ENCODE assay signal across 12 cellular contexts in the genomic region with DNA sequence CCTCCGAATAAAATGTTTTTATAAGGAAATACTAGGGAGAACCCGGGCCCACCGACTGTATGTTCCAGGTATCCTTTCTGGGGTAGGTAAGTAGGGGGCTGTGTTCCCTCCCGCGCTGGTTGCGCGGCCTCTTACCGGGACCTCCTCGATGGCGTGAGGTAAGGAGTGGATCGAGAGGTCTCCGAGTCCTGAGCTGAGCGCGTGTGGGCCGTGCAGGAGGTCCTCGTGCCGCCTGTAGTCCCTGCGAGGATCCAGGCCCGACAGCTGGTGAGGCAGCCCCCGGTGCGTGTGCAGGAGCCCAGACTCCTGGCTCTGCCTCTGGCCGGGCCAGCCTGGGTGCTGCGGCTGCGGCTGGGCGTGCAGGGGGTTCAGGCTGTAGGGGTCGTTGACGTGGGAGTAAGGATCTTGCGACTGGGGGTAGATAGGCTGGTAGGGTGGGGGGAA. TPM values are rescaled to one million over a fixed set of nuclear protein-coding genes. Genes with fewer than 3 reads are reported as not detected.
DNase-seq lines count a peak whose midpoint lies in the region; ATAC-seq, FAIRE-seq and TF ChIP-seq lines count a peak whose summit lies in the region.
"Had no signal": no experiment of that assay in that cellular context is flagged by ENCODE, and none has a peak within 500 bp of the region (broad histone marks: within the 10 kb centered on the region; RNA-seq: fewer than 3 reads in every experiment).

No MANE protein-coding gene starts in this region.

- no peaks in the 10 kb centered on the region for H3K36me3 ChIP-seq in CD8-positive, alpha-beta memory T cell (ENCODE audit: insufficient read depth, low read length)
- peaks cover 3% of the 10 kb centered on the region; the same call in 1 of the 2 replicates for H3K36me3 ChIP-seq in IMR-90 (ENCODE audit: control insufficient read depth, insufficient read depth, low read length)
- peaks cover 12% of the 10 kb centered on the region for H3K36me3 ChIP-seq in bronchial epithelial cell (ENCODE audit: control insufficient read depth, insufficient read depth, low read length)

- peak overlapping the region in 3 of 8 donors; percentile 39 to 79 (median 64) for H3K27ac Mint-ChIP-seq in CD8-positive, alpha-beta memory T cell
- H3K27ac Mint-ChIP-seq in naive thymus-derived CD8-positive, alpha-beta T cell: peak overlapping the region in 4 of 10 donors; percentile 37 to 88 (median 78)

- no peak overlapping the region for H3K14ac ChIP-seq in IMR-90 (replicated peaks; ENCODE audit: low read depth, low read length)

- peak overlapping the region; percentile 16 for H2AFZ ChIP-seq in IMR-90 (replicated peaks; ENCODE audit: low read length, poor library complexity)

- H3K36me3 Mint-ChIP-seq in CD8-positive, alpha-beta memory T cell: peaks cover 2 to 9% (median 4%) of the 10 kb centered on the region in 3 donors
- peaks cover 16 to 24% (median 18%) of the 10 kb centered on the region in 3 donors for H3K36me3 Mint-ChIP-seq in naive thymus-derived CD8-positive, alpha-beta T cell

- H2BK20ac ChIP-seq in IMR-90 (ENCODE audit: low read depth, low read length): no peak overlapping the region

- H2AK9ac ChIP-seq in IMR-90 (replicated peaks; ENCODE audit: low read depth, low read length, poor library complexity): no peak overlapping the region

- H3K4me1 ChIP-seq in CD8-positive, alpha-beta memory T cell (ENCODE audit: insufficient read depth, low read length): peaks cover 26% of the 10 kb centered on the region
- peaks cover 2% of the 10 kb centered on the region for H3K4me1 ChIP-seq in IMR-90 (ENCODE audit: control insufficient read depth, insufficient read depth, low read length)

- H3K4me2 ChIP-seq in IMR-90 (ENCODE audit: low read depth, low read length): peak overlapping the region; percentile 50

- H3K9me1 ChIP-seq in IMR-90 (ENCODE audit: insufficient read depth, low read length): no peaks in the 10 kb centered on the region

- peaks cover 68 to 82% of the 10 kb centered on the region in 2 donors for H3K27me3 Mint-ChIP-seq in CD8-positive, alpha-beta memory T cell
- peaks cover 42 to 86% (median 64%) of the 10 kb centered on the region in 5 donors for H3K27me3 Mint-ChIP-seq in naive thymus-derived CD8-positive, alpha-beta T cell

- H3K4me3 ChIP-seq in CD8-positive, alpha-beta memory T cell (ENCODE audit: low read length): no peak overlapping the region
- H3K4me3 ChIP-seq in IMR-90 (ENCODE audit: insufficient read depth, low read depth, low read length) (peak overlapping the region; percentile 28), bronchial epithelial cell (ENCODE audit: low read depth, low read length) (peak overlapping the region; percentile 61)

- intact Hi-C loops in IMR-90 (cut with micrococcal nuclease): loop anchor here (5.0 to 10.0 kb wide), 9 partner anchors 152 to 1427 kb away; no protein-coding TSS in a partner anchor

- peaks cover 4% of the 10 kb centered on the region for H3K9me3 ChIP-seq in CD8-positive, alpha-beta memory T cell (ENCODE audit: low read length)
- H3K9me3 ChIP-seq in IMR-90 (ENCODE audit: control insufficient read depth, insufficient read depth, low read length): no peaks in the 10 kb centered on the region

- dilution Hi-C loops in IMR-90 (cut with HindIII; ENCODE audit: low sequenced_read_pairs, unreplicated experiment): no loop called here

- ATAC-seq in IMR-90 (ENCODE audit: low read depth) (no peak), GM18505 (IDR thresholded peaks at IDR 0.05; ENCODE audit: unreplicated experiment) (no peak), GM18502 (IDR thresholded peaks at IDR 0.05; ENCODE audit: poor library complexity, unreplicated experiment) (no peak), HG03520 (IDR thresholded peaks at IDR 0.05; ENCODE audit: unreplicated experiment) (no peak)
- ATAC-seq in naive thymus-derived CD8-positive, alpha-beta T cell: no peak
- ATAC-seq: stimulated activated naive CD8-positive, alpha-beta T cell treated with anti-CD3 and anti-CD28 coated beads, Interleukin-15, Interleukin-2, amounts not matched to agents 100 U/mL and 50 U/mL, for 24 hours had no signal

- no peak overlapping the region for H2AK5ac ChIP-seq in IMR-90 (ENCODE audit: low read depth, low read length)

- H4K91ac ChIP-seq in IMR-90 (ENCODE audit: insufficient read depth, low read depth, low read length): no peak overlapping the region

- peak overlapping the region; percentile 81 for H3K23ac ChIP-seq in IMR-90 (ENCODE audit: low read depth, low read length)

- no peak overlapping the region for H3K56ac ChIP-seq in IMR-90 (ENCODE audit: extremely low read depth, insufficient read depth, low read length)

- CTCF ChIA-PET in CD8-positive, alpha-beta memory T cell (lab: Charles Lee): no interaction called here
- CTCF ChIA-PET in IMR-90 (lab: Yijun Ruan, JAX): interaction anchor here (1.0 kb wide), 1 partner anchor 1426 kb away, joined by 3 read pairs; no protein-coding TSS in a partner anchor

- H3K4me3 Mint-ChIP-seq in CD8-positive, alpha-beta memory T cell: peak overlapping the region in 5 of 7 donors; percentile 49 to 96 (median 91)
- H3K4me3 Mint-ChIP-seq in naive thymus-derived CD8-positive, alpha-beta T cell: peak overlapping the region in 9 of 10 donors; percentile 28 to 95 (median 57)

- no peaks in the 10 kb centered on the region for H3K79me1 ChIP-seq in IMR-90 (ENCODE audit: low read depth in 1 of 2, low read length in 2 of 2)

- H3K9ac ChIP-seq in IMR-90 (ENCODE audit: low read depth, low read length): peak overlapping the region; percentile 46; the same call in 1 of the 2 replicates

- H4K5ac ChIP-seq in IMR-90 (ENCODE audit: low read depth, low read length): no peak overlapping the region

- peaks cover 32 to 57% (median 52%) of the 10 kb centered on the region in 5 donors for H3K9me3 Mint-ChIP-seq in CD8-positive, alpha-beta memory T cell
- H3K9me3 Mint-ChIP-seq in naive thymus-derived CD8-positive, alpha-beta T cell: peaks cover 12 to 70% (median 36%) of the 10 kb centered on the region in 9 donors

- peak overlapping the region; percentile 22; the same call in 1 of the 2 replicates for H3K4ac ChIP-seq in IMR-90 (ENCODE audit: low read depth, low read length)

- H3K27me3 ChIP-seq in CD8-positive, alpha-beta memory T cell (ENCODE audit: insufficient read depth, low read length, poor library complexity, severe bottlenecking): peaks cover 39% of the 10 kb centered on the region
- H3K27me3 ChIP-seq in IMR-90 (ENCODE audit: control insufficient read depth, insufficient read depth, low read length) (peaks cover 51% of the 10 kb centered on the region), bronchial epithelial cell (ENCODE audit: control insufficient read depth, insufficient read depth, low read length) (no peaks in the 10 kb centered on the region)

- POLR2A ChIA-PET in CD8-positive, alpha-beta memory T cell (lab: Charles Lee): no interaction called here
- POLR2A ChIA-PET in IMR-90 (lab: Charles Lee; ENCODE audit: unreplicated experiment): interaction anchor here (0.5 kb wide), 1 partner anchor 304 kb away, joined by 4 read pairs; no protein-coding TSS in a partner anchor
- POLR2A ChIA-PET in naive thymus-derived CD8-positive, alpha-beta T cell (lab: Charles Lee): no interaction called here

- no peak for DNase-seq in CD8-positive, alpha-beta memory T cell
- DNase-seq in IMR-90: no peak
- DNase-seq in bronchial epithelial cell (ENCODE audit: low read depth): no peak
- DNase-seq in naive thymus-derived CD8-positive, alpha-beta T cell: no peak
- DNase-seq in HCEC 1CT: no peak
- DNase-seq: amygdala; KG1; NCI-H524 treated with DMSO at 0.1 percent for 48 hours; stimulated activated naive CD8-positive, alpha-beta T cell treated with anti-CD3 and anti-CD28 coated beads, Interleukin-15, Interleukin-2, amounts not matched to agents 100 U/mL and 50 U/mL, for 24 hours had no signal

- no peak overlapping the region for H2BK120ac ChIP-seq in IMR-90 (ENCODE audit: low read depth, low read length)

- no peak overlapping the region for H3K18ac ChIP-seq in IMR-90 (ENCODE audit: low read depth, low read length)

- TF ChIP-seq CTCF in IMR-90 (conservative IDR thresholded peaks at IDR 0.05; ENCODE audit: low read depth, low read length): no peak
- no peak for TF ChIP-seq CTCF in bronchial epithelial cell (IDR thresholded peaks at IDR 0.05; ENCODE audit: insufficient read depth, low read length, severe bottlenecking)

- H4K8ac ChIP-seq in IMR-90 (ENCODE audit: low read depth in 2 of 2, low read length in 2 of 2): peak overlapping the region in 1 of 2 experiments; percentile 21; a peak in 2 of 4 replicates

- FAIRE-seq in bronchial epithelial cell (lab: Jason Lieb, UNC): no peak

- 0% methylated on average over 1 of the region's 28 CpGs; no CpG with 5 or more reads in 1 of the 2 experiments for WGBS in IMR-90 (ENCODE audit: extremely low coverage in 2 of 2, insufficient read length in 1 of 2), 2 experiments

- peaks cover 31 to 42% (median 40%) of the 10 kb centered on the region in 3 donors for H3K4me1 Mint-ChIP-seq in CD8-positive, alpha-beta memory T cell
- peaks cover 21 to 49% (median 37%) of the 10 kb centered on the region in 4 donors for H3K4me1 Mint-ChIP-seq in naive thymus-derived CD8-positive, alpha-beta T cell

- H2BK5ac ChIP-seq in IMR-90 (ENCODE audit: low read depth, low read length, poor library complexity, severe bottlenecking): peak overlapping the region; percentile 35

- in situ Hi-C loops in IMR-90 (cut with MboI; ENCODE audit: low sequenced_read_pairs): loop anchor here (25.0 kb wide), 2 partner anchors 872 to 1972 kb away; a partner anchor contains a TSS

- no peaks in the 10 kb centered on the region for H4K20me1 ChIP-seq in IMR-90 (ENCODE audit: insufficient read depth, low read length)

- TF ChIP-seq POLR2A in IMR-90 (IDR thresholded peaks at IDR 0.05; ENCODE audit: low read depth, low read length) (no peak), GM18505 (IDR thresholded peaks at IDR 0.05; ENCODE audit: borderline replicate concordance, extremely low read depth, insufficient read depth, insufficient read length) (no peak)

- H3K27ac ChIP-seq in CD8-positive, alpha-beta memory T cell (ENCODE audit: low read depth, low read length): no peak overlapping the region
- H3K27ac ChIP-seq in IMR-90 (ENCODE audit: insufficient read depth, low read length): peak overlapping the region; percentile 52

- no peak for TF ChIP-seq RAD21 in IMR-90 (IDR thresholded peaks at IDR 0.05; ENCODE audit: low read length)

- BruUV-seq in IMR-90 (replicated peaks; lab: Mats Ljungman, UMichigan): no TSS peak

- no peak overlapping the region for H2BK15ac ChIP-seq in IMR-90 (ENCODE audit: low read depth, low read length)

TF ChIP-seq in IMR-90, 13 proteins besides CTCF, POLR2A, EP300 and RAD21 (continues in another document):
- no peak for TF ChIP-seq RCOR1 (IDR thresholded peaks at IDR 0.05; ENCODE audit: insufficient replicate concordance, low read length)

RNA-seq across cellular contexts. Expression of a gene that starts 5.1 kb away (rescaled TPM):
- not detected for total RNA-seq in CD8-positive, alpha-beta memory T cell
- not detected for polyA plus RNA-seq in CD8-positive, alpha-beta memory T cell
- total RNA-seq in IMR-90 (2012; rRNA removed) (0.72 and 1.1 TPM in 2 replicates), bronchial epithelial cell (3.4 and 6.3 TPM in 2 replicates)
- 7.1 and 8.6 TPM in 2 replicates for polyA plus RNA-seq in IMR-90 (2012; rRNA removed)
- polyA plus RNA-seq in IMR-90 (2012; cell fraction: cytosol; rRNA removed): 5.0 and 6.4 TPM in 2 replicates
- polyA plus RNA-seq in IMR-90 (2012; cell fraction: nucleus; rRNA removed; ENCODE audit: low replicate concordance): 13.4 and 17.5 TPM in 2 replicates
- total RNA-seq in naive thymus-derived CD8-positive, alpha-beta T cell: not detected
- not detected for polyA plus RNA-seq in naive thymus-derived CD8-positive, alpha-beta T cell
